9 cellular contexts compared by ENCODE assay signal in genomic region chr3:72591522-72592421, GRCh38.
DNase-seq lines count a peak whose midpoint lies in the region; ATAC-seq and TF ChIP-seq lines count a peak whose summit lies in the region.
"Had no signal": no experiment of that assay in that cellular context is flagged by ENCODE, and none has a peak within 500 bp of the region (broad histone marks: within the 10 kb centered on the region; RNA-seq: fewer than 3 reads in every experiment).

No MANE protein-coding gene starts in this region.

- H3K4me2 ChIP-seq in IMR-90 (ENCODE audit: low read depth, low read length), result peak overlapping the region; percentile 31

- no peaks in the 10 kb centered on the region for H3K9me3 ChIP-seq in IMR-90 (ENCODE audit: control insufficient read depth, insufficient read depth, low read length)

- H3K79me1 ChIP-seq in IMR-90 (ENCODE audit: low read depth in 1 of 2, low read length in 2 of 2), result no peaks in the 10 kb centered on the region

- in situ Hi-C loops in IMR-90 (cut with MboI; ENCODE audit: low sequenced_read_pairs), result no loop called here

- no peak overlapping the region for H3K18ac ChIP-seq in IMR-90 (ENCODE audit: low read depth, low read length)

- peak overlapping the region; percentile 39 for H2AK9ac ChIP-seq in IMR-90 (replicated peaks; ENCODE audit: low read depth, low read length, poor library complexity)

- no peaks in the 10 kb centered on the region for H4K20me1 ChIP-seq in IMR-90 (ENCODE audit: insufficient read depth, low read length)

- H3K9me1 ChIP-seq in IMR-90 (ENCODE audit: insufficient read depth, low read length), result 0 out of 2 replicates have a peak, but pooled peaks cover 10% of the 10 kb centered on the region

- H2BK5ac ChIP-seq in IMR-90 (ENCODE audit: low read depth, low read length, poor library complexity, severe bottlenecking), result no peak overlapping the region

- WGBS in IMR-90 (ENCODE audit: extremely low coverage in 2 of 2, insufficient read length in 1 of 2), 2 experiments, result 8% methylated on average over 2 of the region's 14 CpGs; no CpG with 5 or more reads in 1 of the 2 experiments

- peak overlapping the region; percentile 60; the same call in 1 of the 2 replicates for H4K91ac ChIP-seq in IMR-90 (ENCODE audit: insufficient read depth, low read depth, low read length)

- H2AFZ ChIP-seq in IMR-90 (replicated peaks; ENCODE audit: low read length, poor library complexity), result peak overlapping the region; percentile 72

- H3K36me3 ChIP-seq in IMR-90 (ENCODE audit: control insufficient read depth, insufficient read depth, low read length), result no peaks in the 10 kb centered on the region

- H3K36me3 Mint-ChIP-seq in mesothelial cell of epicardium, result no peaks in the 10 kb centered on the region
- H3K36me3 Mint-ChIP-seq: activated naive CD8-positive, alpha-beta T cell had no signal

- no peak overlapping the region for H4K5ac ChIP-seq in IMR-90 (ENCODE audit: low read depth, low read length)

- H3K27ac Mint-ChIP-seq in mesothelial cell of epicardium, result peak overlapping the region; percentile 45
- H3K27ac Mint-ChIP-seq: activated naive CD8-positive, alpha-beta T cell had no signal

- peak overlapping the region; percentile 68; the same call in 1 of the 2 replicates for H2BK120ac ChIP-seq in IMR-90 (ENCODE audit: low read depth, low read length)

- no peaks in the 10 kb centered on the region for H3K9me3 Mint-ChIP-seq in mesothelial cell of epicardium

- dilution Hi-C loops in IMR-90 (cut with HindIII; ENCODE audit: low sequenced_read_pairs, unreplicated experiment), result no loop called here

- intact Hi-C loops in IMR-90 (cut with micrococcal nuclease), result loop anchor here (2.0 to 5.0 kb wide), 3 partner anchors 104 to 321 kb away; partner anchors contain the start of gene RYBP

- TF ChIP-seq CTCF in IMR-90 (conservative IDR thresholded peaks at IDR 0.05; ENCODE audit: low read depth, low read length) (no peak), mesothelial cell of epicardium (IDR thresholded peaks at IDR 0.05; ENCODE audit: unreplicated experiment) (no peak)

- peak overlapping the region; percentile 29; the same call in 1 of the 2 replicates for H3K56ac ChIP-seq in IMR-90 (ENCODE audit: extremely low read depth, insufficient read depth, low read length)

- peak overlapping the region; percentile 65; the same call in 1 of the 2 replicates for H3K23ac ChIP-seq in IMR-90 (ENCODE audit: low read depth, low read length)

- no peak for TF ChIP-seq POLR2A in IMR-90 (IDR thresholded peaks at IDR 0.05; ENCODE audit: low read depth, low read length)

- H3K27me3 Mint-ChIP-seq in mesothelial cell of epicardium (ENCODE audit: low read depth), result peaks cover 13% of the 10 kb centered on the region
- H3K27me3 Mint-ChIP-seq: activated naive CD8-positive, alpha-beta T cell had no signal

- H2AK5ac ChIP-seq in IMR-90 (ENCODE audit: low read depth, low read length), result 0 out of 2 replicates have a peak overlapping the region, but pooled peaks have one; percentile 15

- peak overlapping the region; percentile 45 for H2BK20ac ChIP-seq in IMR-90 (ENCODE audit: low read depth, low read length)

- H4K8ac ChIP-seq in IMR-90 (ENCODE audit: low read depth in 2 of 2, low read length in 2 of 2), result peak overlapping the region; percentile 21 to 33; a peak in 3 of 4 replicates

- ATAC-seq in IMR-90 (ENCODE audit: low read depth) (peak; percentile 77), GM19023 (IDR thresholded peaks at IDR 0.05; ENCODE audit: unreplicated experiment) (no peak), GM21723 (IDR thresholded peaks at IDR 0.05; ENCODE audit: unreplicated experiment) (no peak), GM21381 (IDR thresholded peaks at IDR 0.05; ENCODE audit: unreplicated experiment) (no peak)

- H3K4me3 ChIP-seq in IMR-90 (ENCODE audit: insufficient read depth, low read depth, low read length), result no peak overlapping the region

- no TSS peak for BruUV-seq in IMR-90 (replicated peaks; lab: Mats Ljungman, UMichigan)

- no peak overlapping the region; the same call in 2 of the 3 replicates for H2BK15ac ChIP-seq in IMR-90 (ENCODE audit: low read depth, low read length)

- DNase-seq in AG08395 (ENCODE audit: low spot score) (peak; percentile 94), IMR-90 (peak; percentile 69), ecto neural progenitor cell (ENCODE audit: low spot score) (peak; percentile 90), mesothelial cell of epicardium (ENCODE audit: low spot score in 2 of 2, unreplicated experiment in 2 of 2) (peak in 1 of 2 experiments; percentile 43), activated gamma-delta T cell treated with Interleukin-2 at 50 U/mL for 16 hours (no peak)

- H3K9ac ChIP-seq in IMR-90 (ENCODE audit: low read depth, low read length), result no peak overlapping the region

- CTCF ChIA-PET in IMR-90 (lab: Yijun Ruan, JAX), result interaction anchor here (0.6 kb wide), 1 partner anchor 186 kb away, joined by 3 read pairs; no protein-coding TSS in a partner anchor

- H3K14ac ChIP-seq in IMR-90 (replicated peaks; ENCODE audit: low read depth, low read length), result no peak overlapping the region; the same call in 1 of the 2 replicates

- POLR2A ChIA-PET in IMR-90 (lab: Charles Lee; ENCODE audit: unreplicated experiment), result no interaction called here

- no peak overlapping the region for H3K27ac ChIP-seq in IMR-90 (ENCODE audit: insufficient read depth, low read length)

- no peaks in the 10 kb centered on the region for H3K27me3 ChIP-seq in IMR-90 (ENCODE audit: control insufficient read depth, insufficient read depth, low read length)

- peaks cover 26% of the 10 kb centered on the region for H3K4me1 Mint-ChIP-seq in mesothelial cell of epicardium

- peak overlapping the region; percentile 87 for H3K4ac ChIP-seq in IMR-90 (ENCODE audit: low read depth, low read length)

- peaks cover 3% of the 10 kb centered on the region for H3K4me1 ChIP-seq in IMR-90 (ENCODE audit: control insufficient read depth, insufficient read depth, low read length)

- no peak overlapping the region for H3K4me3 Mint-ChIP-seq in mesothelial cell of epicardium
- H3K4me3 Mint-ChIP-seq: activated naive CD8-positive, alpha-beta T cell had no signal

- no peak; the same call in 1 of the 2 replicates for TF ChIP-seq RAD21 in IMR-90 (IDR thresholded peaks at IDR 0.05; ENCODE audit: low read length)

TF ChIP-seq in IMR-90, 13 proteins besides CTCF, POLR2A, EP300 and RAD21:
- TF ChIP-seq, protein P1, sequence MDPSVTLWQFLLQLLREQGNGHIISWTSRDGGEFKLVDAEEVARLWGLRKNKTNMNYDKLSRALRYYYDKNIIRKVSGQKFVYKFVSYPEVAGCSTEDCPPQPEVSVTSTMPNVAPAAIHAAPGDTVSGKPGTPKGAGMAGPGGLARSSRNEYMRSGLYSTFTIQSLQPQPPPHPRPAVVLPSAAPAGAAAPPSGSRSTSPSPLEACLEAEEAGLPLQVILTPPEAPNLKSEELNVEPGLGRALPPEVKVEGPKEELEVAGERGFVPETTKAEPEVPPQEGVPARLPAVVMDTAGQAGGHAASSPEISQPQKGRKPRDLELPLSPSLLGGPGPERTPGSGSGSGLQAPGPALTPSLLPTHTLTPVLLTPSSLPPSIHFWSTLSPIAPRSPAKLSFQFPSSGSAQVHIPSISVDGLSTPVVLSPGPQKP (IDR thresholded peaks at IDR 0.05; ENCODE audit: borderline replicate concordance, low read depth, low read length), result no peak
- TF ChIP-seq SMC3 (IDR thresholded peaks at IDR 0.05; ENCODE audit: low read depth, low read length) (no peak), CEBPB (IDR thresholded peaks at IDR 0.05; ENCODE audit: low read depth, low read length) (peak; percentile 64), NFE2L2 (IDR thresholded peaks at IDR 0.05; ENCODE audit: low read depth, low read length) (no peak), MXI1 (IDR thresholded peaks at IDR 0.05; ENCODE audit: borderline replicate concordance, low read depth, low read length) (no peak), BHLHE40 (IDR thresholded peaks at IDR 0.05; ENCODE audit: low read depth, low read length) (peak; percentile 41; the same call in 1 of the 2 replicates)
- TF ChIP-seq, protein P2, sequence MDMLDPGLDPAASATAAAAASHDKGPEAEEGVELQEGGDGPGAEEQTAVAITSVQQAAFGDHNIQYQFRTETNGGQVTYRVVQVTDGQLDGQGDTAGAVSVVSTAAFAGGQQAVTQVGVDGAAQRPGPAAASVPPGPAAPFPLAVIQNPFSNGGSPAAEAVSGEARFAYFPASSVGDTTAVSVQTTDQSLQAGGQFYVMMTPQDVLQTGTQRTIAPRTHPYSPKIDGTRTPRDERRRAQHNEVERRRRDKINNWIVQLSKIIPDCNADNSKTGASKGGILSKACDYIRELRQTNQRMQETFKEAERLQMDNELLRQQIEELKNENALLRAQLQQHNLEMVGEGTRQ (IDR thresholded peaks at IDR 0.05; ENCODE audit: low read depth, low read length), result no peak
